ENCODE assay signal across 15 cellular contexts in genomic region chr17:40058151-40058784, GRCh38. TPM values are rescaled to one million over a fixed set of nuclear protein-coding genes. Genes with fewer than 3 reads are reported as not detected.
DNase-seq lines count a peak whose midpoint lies in the region; ATAC-seq, FAIRE-seq and TF ChIP-seq lines count a peak whose summit lies in the region.
"Had no signal": no experiment of that assay in that cellular context is flagged by ENCODE, and none has a peak within 500 bp of the region (broad histone marks: within the 10 kb centered on the region; RNA-seq: fewer than 3 reads in every experiment).

No MANE protein-coding gene starts in this region.

- H3K27ac Mint-ChIP-seq in CD8-positive, alpha-beta T cell: no peak overlapping the region
- H3K27ac Mint-ChIP-seq: T-helper 2 cell treated with Interferon-gamma antibody and Interleukin-4, amounts not matched to agents 5 μg/mL and 100 μg/mL, for 36 hours had no signal

- in situ Hi-C loops in transverse colon (cut with MboI; ENCODE audit: low pct_ligation_motif_present in 1 of 4, low pct_unique_long_range_greater_than_20kb in 1 of 4, low sequenced_read_pairs in 3 of 4): no loop called here

- dilution Hi-C loops in endothelial cell of umbilical vein (cut with MboI; ENCODE audit: extremely low pct_ligation_motif_present, low sequenced_read_pairs): no loop called here

- BruUV-seq in endothelial cell of umbilical vein (replicated peaks; lab: Mats Ljungman, UMichigan): no TSS peak

- H3K4me3 Mint-ChIP-seq in CD8-positive, alpha-beta T cell: no peak overlapping the region
- H3K4me3 Mint-ChIP-seq: activated T-cell treated with anti-CD3 and anti-CD28 coated beads, Interleukin-2, amount 50 U/mL, for 4 hours; T-helper 2 cell treated with Interferon-gamma antibody and Interleukin-4, amounts not matched to agents 5 μg/mL and 100 μg/mL, for 36 hours had no signal

- H3K4me2 ChIP-seq in endothelial cell of umbilical vein (ENCODE audit: insufficient read depth, low read length): no peak overlapping the region

- H3K9ac ChIP-seq in endothelial cell of umbilical vein (replicated peaks; ENCODE audit: extremely low read depth, insufficient read depth, low read length) (no peak overlapping the region), muscle layer of colon (ENCODE audit: low read length) (peak overlapping the region; percentile 44)

- POLR2A ChIA-PET in endothelial cell of umbilical vein (lab: Charles Lee): interaction anchor here (0.5 kb wide), 1 partner anchor 18 kb away, joined by 3 read pairs; no protein-coding TSS in a partner anchor
- POLR2A ChIA-PET in CD8-positive, alpha-beta T cell (lab: Charles Lee): interaction anchor here (1.2 kb wide), 1 partner anchor 40 kb away, joined by 3 read pairs; no protein-coding TSS in a partner anchor

- no peaks in the 10 kb centered on the region for H3K9me3 ChIP-seq in endothelial cell of umbilical vein (replicated peaks; ENCODE audit: control insufficient read depth, insufficient read depth, low read length)
- no peaks in the 10 kb centered on the region for H3K9me3 ChIP-seq in muscle layer of colon (ENCODE audit: low read length)
- H3K9me3 ChIP-seq in transverse colon: no peaks in the 10 kb centered on the region
- no peaks in the 10 kb centered on the region for H3K9me3 ChIP-seq in CD8-positive, alpha-beta T cell (ENCODE audit: low read length)
- H3K9me3 ChIP-seq: neutrophil had no signal

- no peaks in the 10 kb centered on the region for H3K9me3 Mint-ChIP-seq in CD8-positive, alpha-beta T cell
- H3K9me3 Mint-ChIP-seq: activated T-cell treated with anti-CD3 and anti-CD28 coated beads, Interleukin-2, amount 50 U/mL, for 4 hours; T-helper 2 cell treated with Interferon-gamma antibody and Interleukin-4, amounts not matched to agents 5 μg/mL and 100 μg/mL, for 36 hours had no signal

- H3K4me1 ChIP-seq in endothelial cell of umbilical vein (ENCODE audit: control insufficient read depth, extremely low read depth, insufficient read depth, low read length): peaks cover 6% of the 10 kb centered on the region
- H3K4me1 ChIP-seq in muscle layer of colon (ENCODE audit: insufficient read depth, low read length): peaks cover 31% of the 10 kb centered on the region
- peaks cover 12 to 34% (median 18%) of the 10 kb centered on the region in 4 donors for H3K4me1 ChIP-seq in transverse colon
- H3K4me1 ChIP-seq in CD8-positive, alpha-beta T cell (ENCODE audit: insufficient read depth, low read length): peaks cover 18% of the 10 kb centered on the region

- no peaks in the 10 kb centered on the region for H3K9me1 ChIP-seq in endothelial cell of umbilical vein (replicated peaks; ENCODE audit: control insufficient read depth, extremely low read depth, insufficient read depth, low read length)

- peaks cover 2% of the 10 kb centered on the region for H3K79me2 ChIP-seq in endothelial cell of umbilical vein (ENCODE audit: control insufficient read depth, insufficient read depth, low read length)

- WGBS in transverse colon (ENCODE audit: low coverage in 1 of 2), 2 donors: 16 to 53% methylated on average over 7 to 8 of the region's 8 CpGs

- no peak for TF ChIP-seq EP300 in transverse colon (IDR thresholded peaks at IDR 0.05; ENCODE audit: low read depth)

- intact Hi-C loops in endothelial cell of umbilical vein (cut with micrococcal nuclease) (no loop called here), transverse colon (cut with DNase I; ENCODE audit: low total_unique reads) (no loop called here)
- intact Hi-C loops in CD8-positive, alpha-beta T cell (cut with DNase I, micrococcal nuclease): no loop called here

- H3K4me3 ChIP-seq in endothelial cell of umbilical vein (replicated peaks in 1 of 3; ENCODE audit: insufficient read depth in 1 of 3, low read depth in 1 of 3, low read length in 3 of 3): no peak overlapping the region
- no peak overlapping the region for H3K4me3 ChIP-seq in muscle layer of colon (ENCODE audit: low read depth in 1 of 2, low read length in 2 of 2)
- no peak overlapping the region for H3K4me3 ChIP-seq in transverse colon
- H3K4me3 ChIP-seq in CD8-positive, alpha-beta T cell (ENCODE audit: low read depth, low read length): no peak overlapping the region

- H3K27me3 ChIP-seq in endothelial cell of umbilical vein (ENCODE audit: control insufficient read depth in 2 of 2, insufficient read depth in 2 of 2, low read length in 2 of 2) (peaks cover 0 to 3% of the 10 kb centered on the region in 2 experiments), muscle layer of colon (ENCODE audit: control insufficient read depth in 1 of 2, insufficient read depth in 2 of 2, low read length in 2 of 2) (no peaks in the 10 kb centered on the region), transverse colon (no peaks in the 10 kb centered on the region)
- no peaks in the 10 kb centered on the region for H3K27me3 ChIP-seq in CD8-positive, alpha-beta T cell (ENCODE audit: insufficient read depth, low read length)

- H4K20me1 ChIP-seq in endothelial cell of umbilical vein (replicated peaks; ENCODE audit: control insufficient read depth, extremely low read depth, insufficient read depth, low read length): no peaks in the 10 kb centered on the region

- H3K27ac ChIP-seq in endothelial cell of umbilical vein (ENCODE audit: insufficient read depth, low read depth, low read length) (no peak overlapping the region), muscle layer of colon (ENCODE audit: low read depth, low read length) (peak overlapping the region; percentile 73), transverse colon (peak overlapping the region; percentile 70 to 83 (median 72))
- H3K27ac ChIP-seq in CD8-positive, alpha-beta T cell (ENCODE audit: low read depth, low read length): no peak overlapping the region
- H3K27ac ChIP-seq: 22Rv1, neutrophil had no signal

- H3K27me3 Mint-ChIP-seq in CD8-positive, alpha-beta T cell (ENCODE audit: low read depth): peaks cover 2% of the 10 kb centered on the region

- TF ChIP-seq CTCF in endothelial cell of umbilical vein (IDR thresholded peaks at IDR 0.05; ENCODE audit: extremely low read depth in 1 of 2, insufficient read depth in 1 of 2, low read depth in 1 of 2, low read length in 2 of 2) (no peak), transverse colon (IDR thresholded peaks at IDR 0.05) (no peak)
- no peak for TF ChIP-seq CTCF in CD8-positive, alpha-beta T cell (IDR thresholded peaks at IDR 0.05)

- DNase-seq in DMS 273 (lab: John Stamatoyannopoulos, UW; ENCODE audit: unreplicated experiment): peak; percentile 71
- DNase-seq in DMS 273 treated with DMSO at 0.1 percent for 48 hours (lab: John Stamatoyannopoulos, UW): no peak
- DNase-seq in endothelial cell of umbilical vein (ENCODE audit: low read depth, low spot score): peak; percentile 56
- DNase-seq in transverse colon: no peak
- DNase-seq in CD8-positive, alpha-beta T cell: no peak
- no peak for DNase-seq in NCI-H82 treated with DMSO at 0.1 percent for 48 hours (lab: John Stamatoyannopoulos, UW; ENCODE audit: unreplicated experiment)
- DNase-seq in Kasumi-1 (lab: John Stamatoyannopoulos, UW): no peak
- DNase-seq: activated T-cell treated with anti-CD3 and anti-CD28 coated beads, Interleukin-2, amount 50 U/mL, for 4 hours; cerebellar nuclear complex; GOT3; NK-92 treated with Interleukin-12 subunit alpha and Interleukin-12 subunit beta, amount 100 ng/mL, for 24 hours had no signal

- H3K36me3 ChIP-seq in endothelial cell of umbilical vein (ENCODE audit: control insufficient read depth in 2 of 2, extremely low read depth in 1 of 2, insufficient read depth in 2 of 2, low read length in 2 of 2) (no peaks in the 10 kb centered on the region), muscle layer of colon (ENCODE audit: insufficient read depth, low read length) (no peaks in the 10 kb centered on the region), transverse colon (no peaks in the 10 kb centered on the region)
- no peaks in the 10 kb centered on the region for H3K36me3 ChIP-seq in CD8-positive, alpha-beta T cell (ENCODE audit: insufficient read depth, low read length)
- H3K36me3 ChIP-seq: neutrophil had no signal

- no peak for TF ChIP-seq POLR2A in endothelial cell of umbilical vein (IDR thresholded peaks at IDR 0.05; ENCODE audit: low read depth, low read length)
- TF ChIP-seq POLR2A in transverse colon (IDR thresholded peaks at IDR 0.05): no peak

- ATAC-seq in CD8-positive, alpha-beta T cell: no peak
- ATAC-seq: activated T-cell treated with anti-CD3 and anti-CD28 coated beads, Interleukin-2, amount 50 U/mL, for 4 hours had no signal

- H3K4me1 Mint-ChIP-seq in CD8-positive, alpha-beta T cell (ENCODE audit: low read depth): peaks cover 20% of the 10 kb centered on the region

- H2AFZ ChIP-seq in endothelial cell of umbilical vein (ENCODE audit: low read depth, low read length): peak overlapping the region; percentile 53

- H3K36me3 Mint-ChIP-seq in CD8-positive, alpha-beta T cell: peaks cover 8% of the 10 kb centered on the region

- CTCF ChIA-PET in endothelial cell of umbilical vein (lab: Charles Lee): interaction anchor here (1.3 to 3.1 kb wide), 3 partner anchors 17 to 28 kb away, joined by 5 to 23 read pairs (median 10); no protein-coding TSS in a partner anchor
- CTCF ChIA-PET in CD8-positive, alpha-beta T cell (lab: Charles Lee): interaction anchor here (1.1 to 24.7 kb wide), 6 partner anchors 11 to 110 kb away, joined by 3 to 402 read pairs (median 4); partner anchors contain the start of gene CSF3

- FAIRE-seq in endothelial cell of umbilical vein (lab: Jason Lieb, UNC): peak; percentile 47

RNA-seq across cellular contexts. Expression of gene MED24, which starts 4.1 kb away (rescaled TPM):
- total RNA-seq in endothelial cell of umbilical vein (120 and 124 TPM in 2 replicates), transverse colon (100 to 1,000 TPM in 2 of 4 donors, 10 to 100 TPM in 2; 64.3 to 294 (median 112) TPM)
- 120 and 122 TPM in 2 replicates for polyA plus RNA-seq in endothelial cell of umbilical vein
- polyA plus RNA-seq in endothelial cell of umbilical vein (2011; cell fraction: cytosol; rRNA removed): 98.6 and 101 TPM in 2 replicates
- polyA plus RNA-seq in endothelial cell of umbilical vein (2011; cell fraction: nucleus; rRNA removed): 353 and 444 TPM in 2 replicates
- polyA plus RNA-seq in endothelial cell of umbilical vein (2012): 97.1 and 98.7 TPM in 2 replicates
- 152 and 208 TPM in 2 replicates for polyA minus RNA-seq in endothelial cell of umbilical vein
- polyA minus RNA-seq in endothelial cell of umbilical vein (2011; cell fraction: cytosol; rRNA and poly(A)+ RNA removed): 84.2 TPM
- polyA minus RNA-seq in endothelial cell of umbilical vein (2011; cell fraction: nucleus; rRNA and poly(A)+ RNA removed): 180 and 192 TPM in 2 replicates
- 100 to 1,000 TPM; 103 to 104 TPM for total RNA-seq in CD8-positive, alpha-beta T cell

RNA-seq across cellular contexts. Expression of gene THRA, which starts 4.5 kb away (rescaled TPM):
- total RNA-seq in endothelial cell of umbilical vein: 24.9 and 29.6 TPM in 2 replicates
- polyA plus RNA-seq in endothelial cell of umbilical vein: 17.4 and 18.8 TPM in 2 replicates
- polyA plus RNA-seq in endothelial cell of umbilical vein (2011; cell fraction: cytosol; rRNA removed): 17.9 and 18.5 TPM in 2 replicates
- 14.3 and 20.5 TPM in 2 replicates for polyA plus RNA-seq in endothelial cell of umbilical vein (2011; cell fraction: nucleus; rRNA removed)
- 22.3 and 27.8 TPM in 2 replicates for polyA plus RNA-seq in endothelial cell of umbilical vein (2012)
- polyA minus RNA-seq in endothelial cell of umbilical vein: 18.1 and 19.7 TPM in 2 replicates
- polyA minus RNA-seq in endothelial cell of umbilical vein (2011; cell fraction: cytosol; rRNA and poly(A)+ RNA removed): 7.4 TPM
- 6.3 and 8.5 TPM in 2 replicates for polyA minus RNA-seq in endothelial cell of umbilical vein (2011; cell fraction: nucleus; rRNA and poly(A)+ RNA removed)
- total RNA-seq in transverse colon: 10 to 100 TPM; 32.6 to 82.6 (median 58.6) TPM
- 10 to 100 TPM; 34.6 to 35.7 TPM for total RNA-seq in CD8-positive, alpha-beta T cell

RNA-seq across cellular contexts. Expression of gene NR1D1, which starts 42.1 kb away (rescaled TPM):
- total RNA-seq in endothelial cell of umbilical vein (5.2 and 6.1 TPM in 2 replicates), transverse colon (10 to 100 TPM in 1 of 4 donors, 1 to 10 TPM in 3; 4.8 to 18.0 (median 7.3) TPM)
- 2.3 and 2.5 TPM in 2 replicates for polyA plus RNA-seq in endothelial cell of umbilical vein
- 2.5 and 3.0 TPM in 2 replicates for polyA plus RNA-seq in endothelial cell of umbilical vein (2011; cell fraction: cytosol; rRNA removed)
- polyA plus RNA-seq in endothelial cell of umbilical vein (2011; cell fraction: nucleus; rRNA removed): 7.6 and 11.8 TPM in 2 replicates
- 5.3 and 8.8 TPM in 2 replicates for polyA plus RNA-seq in endothelial cell of umbilical vein (2012)
- 2.2 and 3.5 TPM in 2 replicates for polyA minus RNA-seq in endothelial cell of umbilical vein
- 3.9 TPM for polyA minus RNA-seq in endothelial cell of umbilical vein (2011; cell fraction: cytosol; rRNA and poly(A)+ RNA removed)
- polyA minus RNA-seq in endothelial cell of umbilical vein (2011; cell fraction: nucleus; rRNA and poly(A)+ RNA removed): 6.3 and 11.7 TPM in 2 replicates
- 10 to 100 TPM; 24.1 to 25.6 TPM for total RNA-seq in CD8-positive, alpha-beta T cell

RNA-seq across cellular contexts. Expression of gene CSF3, which starts 43.0 kb away (rescaled TPM):
- total RNA-seq in endothelial cell of umbilical vein (2.4 and 2.9 TPM in 2 replicates), transverse colon (10 to 100 TPM in 1 of 4 donors, 1 to 10 TPM in 1, not detected in 2; 2.6 to 38.9 TPM)
- 0.80 and 1.0 TPM in 2 replicates for polyA plus RNA-seq in endothelial cell of umbilical vein
- polyA plus RNA-seq in endothelial cell of umbilical vein (2011; cell fraction: cytosol; rRNA removed): 0.96 and 1.5 TPM in 2 replicates
- polyA plus RNA-seq in endothelial cell of umbilical vein (2011; cell fraction: nucleus; rRNA removed): 2.5 and 2.7 TPM in 2 replicates
- 1.6 and 3.1 TPM in 2 replicates for polyA plus RNA-seq in endothelial cell of umbilical vein (2012)
- 0.21 and 0.51 TPM in 2 replicates for polyA minus RNA-seq in endothelial cell of umbilical vein
- not detected for polyA minus RNA-seq in endothelial cell of umbilical vein (2011; cell fraction: cytosol; rRNA and poly(A)+ RNA removed)
- polyA minus RNA-seq in endothelial cell of umbilical vein (2011; cell fraction: nucleus; rRNA and poly(A)+ RNA removed): 0.72 and 1.8 TPM in 2 replicates
- total RNA-seq in CD8-positive, alpha-beta T cell: not detected
- total RNA-seq: activated T-cell treated with anti-CD3 and anti-CD28 coated beads, Interleukin-2, amount 50 U/mL, for 4 hours had no signal

Comparison
In these comparisons a context has a peak if more than half of its experiments do, and no peak if none do; other contexts are left out.
1. DNase-seq: peak in DMS 273 (single experiment) and endothelial cell of umbilical vein (single experiment); none in DMS 273 treated with DMSO at 0.1 percent for 48 hours (single experiment), transverse colon (single experiment), CD8-positive, alpha-beta T cell (0 of 7), NCI-H82 treated with DMSO at 0.1 percent for 48 hours (single experiment) and Kasumi-1 (0 of 2).
2. H3K27ac ChIP-seq: peak in muscle layer of colon (single experiment) and transverse colon (4 of 4); none in endothelial cell of umbilical vein (single experiment) and CD8-positive, alpha-beta T cell (single experiment).